In the genomic region with DNA sequence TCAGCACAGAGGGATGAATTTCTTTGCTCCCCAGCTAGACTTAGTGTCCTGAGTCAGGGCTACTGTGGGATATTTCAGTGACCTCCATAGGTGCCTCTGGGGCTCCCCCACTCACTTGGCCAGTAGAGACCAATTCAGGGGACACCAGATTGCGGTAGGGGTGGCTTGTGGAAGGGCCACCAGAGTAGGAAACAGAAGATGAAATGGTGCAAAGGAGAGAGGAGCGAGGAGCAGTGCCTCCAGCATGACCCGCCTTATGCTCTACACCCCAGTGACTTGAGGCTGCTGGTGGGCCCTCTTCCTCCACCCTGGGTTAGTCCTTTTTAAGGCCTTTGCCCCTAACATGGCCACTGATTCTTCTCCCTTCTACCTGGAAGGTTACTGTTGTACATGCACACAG, we compare ENCODE assay signal across 8 cellular contexts. TPM values are rescaled to one million over a fixed set of nuclear protein-coding genes. Genes with fewer than 3 reads are reported as not detected.
DNase-seq lines count a peak whose midpoint lies in the region; ATAC-seq and TF ChIP-seq lines count a peak whose summit lies in the region.

No MANE protein-coding gene starts in this region.

- no peak for TF ChIP-seq POLR2A in prostate gland (IDR thresholded peaks at IDR 0.05)

- H3K4me3 Mint-ChIP-seq in endothelial cell (ENCODE audit: unreplicated experiment): peak overlapping the region; percentile 25

- peaks cover 14% of the 10 kb centered on the region for H3K36me3 Mint-ChIP-seq in endothelial cell (ENCODE audit: low read depth, unreplicated experiment)

- H3K9ac ChIP-seq in PC-3 (ENCODE audit: low read length): peak overlapping the region; percentile 88

- 0 out of 2 replicates have a peak, but pooled peaks cover 2% of the 10 kb centered on the region for H3F3A ChIP-seq in DOHH2 (ENCODE audit: control insufficient read depth, insufficient read depth)
- H3F3A ChIP-seq in PC-3 (ENCODE audit: low read length, unreplicated experiment): no peaks in the 10 kb centered on the region

- H3K4me1 ChIP-seq in DOHH2 (ENCODE audit: control insufficient read depth, low read length) (peaks cover 61% of the 10 kb centered on the region), PC-3 (ENCODE audit: insufficient read depth, low read length) (peaks cover 54% of the 10 kb centered on the region), prostate gland (replicated peaks) (peaks cover 6% of the 10 kb centered on the region)

- no peak overlapping the region for H3K27ac Mint-ChIP-seq in endothelial cell (ENCODE audit: unreplicated experiment)

- no peak overlapping the region for H2AFZ ChIP-seq in PC-3 (ENCODE audit: low read length)

- intact Hi-C loops in PC-3 (cut with micrococcal nuclease): loop anchor here (1.0 to 10.0 kb wide), 4 partner anchors 15 to 211 kb away; no protein-coding TSS in a partner anchor
- intact Hi-C loops in prostate gland (cut with DNase I): loop anchor here (10.0 kb wide), 1 partner anchor 79 kb away; a partner anchor contains a TSS
- intact Hi-C loops in posterior cingulate gyrus (cut with DNase I): loop anchor here (1.0 to 10.0 kb wide), 4 partner anchors 41 to 209 kb away; a partner anchor contains a TSS

- H3K4me3 ChIP-seq in DOHH2 (ENCODE audit: low read length) (peak overlapping the region; percentile 96), PC-3 (ENCODE audit: low read length) (peak overlapping the region; percentile 90), prostate gland (no peak overlapping the region)

- peaks cover 72% of the 10 kb centered on the region for H3K36me3 ChIP-seq in DOHH2 (ENCODE audit: control insufficient read depth, low read length)
- H3K36me3 ChIP-seq in PC-3 (ENCODE audit: low read depth, low read length): peaks cover 37% of the 10 kb centered on the region
- peaks cover 0 to 4% of the 10 kb centered on the region in 2 donors for H3K36me3 ChIP-seq in prostate gland

- WGBS in prostate gland: 97% methylated on average over 3 of the region's 3 CpGs

- H3K79me2 ChIP-seq in DOHH2 (ENCODE audit: control insufficient read depth, low read length): peaks cover 80% of the 10 kb centered on the region
- H3K79me2 ChIP-seq in PC-3 (ENCODE audit: low read length): peaks cover 73% of the 10 kb centered on the region

- H3K27ac ChIP-seq in DOHH2 (ENCODE audit: low read depth, low read length) (peak overlapping the region; percentile 70), PC-3 (ENCODE audit: low read length) (peak overlapping the region; percentile 98), prostate gland (peak overlapping the region; percentile 42 to 79)

- H4K20me1 ChIP-seq in DOHH2 (ENCODE audit: control insufficient read depth, insufficient read depth, low read depth, low read length): peaks cover 38% of the 10 kb centered on the region
- H4K20me1 ChIP-seq in PC-3 (ENCODE audit: low read length): peaks cover 30% of the 10 kb centered on the region; the same call in 1 of the 2 replicates

- CTCF ChIA-PET in PC-3 (lab: Charles Lee): interaction anchor here (1.6 kb wide), 1 partner anchor 15 kb away, joined by 17 read pairs; a partner anchor contains a TSS

- H3K4me2 ChIP-seq in DOHH2 (ENCODE audit: low read length): peak overlapping the region; percentile 89
- H3K4me2 ChIP-seq in PC-3 (ENCODE audit: low read length): peak overlapping the region; percentile 99

- peaks cover 5% of the 10 kb centered on the region for H3K27me3 Mint-ChIP-seq in endothelial cell (ENCODE audit: unreplicated experiment)

- POLR2A ChIA-PET in PC-3 (lab: Charles Lee; ENCODE audit: unreplicated experiment): interaction anchor here (0.6 kb wide), 1 partner anchor 15 kb away, joined by 4 read pairs; a partner anchor contains a TSS

- H3K9me2 ChIP-seq in DOHH2 (replicated peaks; ENCODE audit: control insufficient read depth, low read length) (no peaks in the 10 kb centered on the region), PC-3 (replicated peaks; ENCODE audit: low read length) (no peaks in the 10 kb centered on the region)

- BruUV-seq in PC-3 (replicated peaks; lab: Mats Ljungman, UMichigan): no TSS peak

- H3K4me1 Mint-ChIP-seq in endothelial cell (ENCODE audit: unreplicated experiment): peaks cover 28% of the 10 kb centered on the region

- H3K9me3 Mint-ChIP-seq in endothelial cell (ENCODE audit: unreplicated experiment): no peaks in the 10 kb centered on the region

- no peak for TF ChIP-seq CTCF in DOHH2 (IDR thresholded peaks at IDR 0.05; ENCODE audit: low read depth, low read length, poor library complexity, severe bottlenecking)
- no peak for TF ChIP-seq CTCF in PC-3 (conservative IDR thresholded peaks at IDR 0.05; ENCODE audit: low read depth, low read length)
- TF ChIP-seq CTCF in endothelial cell (IDR thresholded peaks at IDR 0.05; ENCODE audit: unreplicated experiment): no peak
- no peak for TF ChIP-seq CTCF in prostate gland (IDR thresholded peaks at IDR 0.05)

- DNase-seq in PC-3 (no peak), endothelial cell (ENCODE audit: low spot score) (no peak), prostate gland (ENCODE audit: low spot score) (no peak), SHP77 treated with DMSO at 0.1 percent for 48 hours (lab: John Stamatoyannopoulos, UW) (no peak), middle frontal gyrus (ENCODE audit: extremely low spot score, low spot score) (no peak), posterior cingulate gyrus (no peak), kidney tubule cell (ENCODE audit: low spot score) (no peak)

- no peak for ATAC-seq in PC-3

- no peaks in the 10 kb centered on the region for H3K9me3 ChIP-seq in DOHH2 (ENCODE audit: control insufficient read depth, insufficient read depth, low read length)
- H3K9me3 ChIP-seq in PC-3 (ENCODE audit: low read length): no peaks in the 10 kb centered on the region
- no peaks in the 10 kb centered on the region for H3K9me3 ChIP-seq in prostate gland

- H3K27me3 ChIP-seq in DOHH2 (ENCODE audit: control insufficient read depth, low read length): no peaks in the 10 kb centered on the region
- no peaks in the 10 kb centered on the region for H3K27me3 ChIP-seq in PC-3 (ENCODE audit: low read length)
- no peaks in the 10 kb centered on the region for H3K27me3 ChIP-seq in prostate gland (replicated peaks; ENCODE audit: insufficient read depth)

RNA-seq across cellular contexts. Expression of a gene that starts 2.5 kb away (rescaled TPM):
- total RNA-seq in PC-3 (2014; rRNA removed) (81.3 and 98.7 TPM in 2 replicates), endothelial cell (ENCODE audit: unreplicated experiment) (31.5 TPM), prostate gland (10 to 100 TPM; 20.4 to 30.4 TPM)

RNA-seq across cellular contexts. Expression of a gene that starts 15.2 kb away (rescaled TPM):
- total RNA-seq in PC-3 (2014; rRNA removed): 48.6 and 64.0 TPM in 2 replicates
- 6.6 TPM for total RNA-seq in endothelial cell (ENCODE audit: unreplicated experiment)
- 10 to 100 TPM in 1 of 2 donors, 1 to 10 TPM in 1; 6.9 to 16.3 TPM for total RNA-seq in prostate gland

Comparison
In these comparisons a context has a peak if more than half of its experiments do, and no peak if none do; other contexts are left out.
1. H3K4me3 ChIP-seq: peak in DOHH2 (single experiment) and PC-3 (single experiment); none in prostate gland (0 of 2).
2. Peak in every context shown above with its lines, with median percentiles within 50 percentile points of each other: H3K27ac ChIP-seq.